ENCODE assay signal across 13 cellular contexts in the genomic region with DNA sequence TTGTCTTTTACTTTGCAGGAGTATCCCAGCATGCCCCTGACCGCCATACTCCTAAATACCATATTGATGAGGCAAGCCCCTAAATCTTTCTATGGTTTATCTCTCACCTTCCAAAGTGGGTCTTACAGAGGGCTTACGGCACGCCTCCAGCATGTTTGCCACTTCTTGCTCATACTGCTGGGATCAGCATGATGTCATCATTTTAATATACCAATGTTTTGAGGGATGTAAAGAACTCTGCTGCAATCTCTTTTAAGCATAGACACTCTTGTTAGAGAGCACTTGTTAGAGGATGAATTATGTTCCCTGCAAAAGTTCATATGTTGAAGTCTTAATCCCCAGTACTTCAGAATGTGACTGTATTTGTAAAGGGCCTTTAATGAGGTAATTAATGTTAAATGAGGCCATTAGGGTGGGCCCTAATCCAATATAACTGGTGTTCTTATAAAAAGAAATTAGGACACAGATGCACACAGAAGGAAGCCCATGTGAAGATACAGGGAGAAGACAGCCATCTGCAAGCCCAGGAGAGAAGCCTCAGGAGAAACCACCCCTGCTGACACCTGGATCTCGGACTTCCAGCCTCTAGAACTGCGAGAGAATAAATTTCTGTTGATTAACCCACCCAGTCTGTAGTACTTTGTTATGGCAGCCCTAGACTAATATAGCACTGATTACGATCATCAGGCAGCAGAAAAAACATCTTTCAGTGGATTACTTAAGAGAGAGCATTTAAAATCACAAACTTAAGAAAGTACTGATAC. TPM values are rescaled to one million over a fixed set of nuclear protein-coding genes. Genes with fewer than 3 reads are reported as not detected.
DNase-seq lines count a peak whose midpoint lies in the region; ATAC-seq and TF ChIP-seq lines count a peak whose summit lies in the region.
"Had no signal": no experiment of that assay in that cellular context is flagged by ENCODE, and none has a peak within 500 bp of the region (broad histone marks: within the 10 kb centered on the region; RNA-seq: fewer than 3 reads in every experiment).

No MANE protein-coding gene starts in this region.

- H3K27me3 Mint-ChIP-seq in osteocyte (ENCODE audit: unreplicated experiment) (peaks cover 11% of the 10 kb centered on the region), T-cell (peaks cover 4 to 13% of the 10 kb centered on the region in 2 donors)

- no peak overlapping the region for H3K27ac ChIP-seq in HEK293 (ENCODE audit: extremely low read depth, low read depth, low read length)

- H3K4me3 ChIP-seq in HEK293 (ENCODE audit: low read depth, low read length) = no peak overlapping the region
- H3K4me3 ChIP-seq: HAP-1 had no signal

- peaks cover 13% of the 10 kb centered on the region for H3K4me1 Mint-ChIP-seq in osteocyte (ENCODE audit: unreplicated experiment)
- peaks cover 0 to 4% (median 0%) of the 10 kb centered on the region in 3 donors for H3K4me1 Mint-ChIP-seq in T-cell
- H3K4me1 Mint-ChIP-seq: CD4-positive, alpha-beta memory T cell had no signal

- H3K4me3 Mint-ChIP-seq in osteocyte (ENCODE audit: unreplicated experiment) (no peak overlapping the region), T-cell (no peak overlapping the region)
- H3K4me3 Mint-ChIP-seq: CD4-positive, alpha-beta memory T cell had no signal

- CTCF ChIA-PET in HEK293 (lab: Yijun Ruan, JAX) (interaction anchor here (1.3 kb wide), 1 partner anchor 16 kb away, joined by 5 read pairs; a partner anchor contains a TSS), T-cell (lab: Charles Lee) (no interaction called here)

- no peak for ATAC-seq in T-cell (replicated peaks in 1 of 4)

- H3K27ac Mint-ChIP-seq in osteocyte (ENCODE audit: unreplicated experiment) (no peak overlapping the region), T-cell (no peak overlapping the region)

- POLR2A ChIA-PET in HEK293 (lab: Yijun Ruan, JAX) = no interaction called here
- POLR2A ChIA-PET in T-cell (lab: Charles Lee) = no interaction called here

- no peaks in the 10 kb centered on the region for H3K9me3 Mint-ChIP-seq in osteocyte (ENCODE audit: unreplicated experiment)
- no peaks in the 10 kb centered on the region for H3K9me3 Mint-ChIP-seq in T-cell
- H3K9me3 Mint-ChIP-seq: CD4-positive, alpha-beta memory T cell had no signal

- no peaks in the 10 kb centered on the region for H3K9me3 ChIP-seq in HEK293 (ENCODE audit: control insufficient read depth, insufficient read depth, low read depth, low read length)
- H3K9me3 ChIP-seq: Caco-2, HAP-1 had no signal

- TF ChIP-seq CTCF in HEK293 (tag by site-specific recombination; IDR thresholded peaks at IDR 0.05) (no peak), osteocyte (IDR thresholded peaks at IDR 0.05) (no peak)

- H3K4me1 ChIP-seq in HEK293 (ENCODE audit: control insufficient read depth, insufficient read depth, low read length) = peaks cover 18% of the 10 kb centered on the region
- H3K4me1 ChIP-seq: Caco-2 had no signal

- H3K36me3 Mint-ChIP-seq in osteocyte (ENCODE audit: unreplicated experiment) (no peaks in the 10 kb centered on the region), T-cell (no peaks in the 10 kb centered on the region)
- H3K36me3 Mint-ChIP-seq: CD4-positive, alpha-beta memory T cell had no signal

- DNase-seq in NCI-H524 (lab: John Stamatoyannopoulos, UW) (peak; percentile 83 to 96), NCI-H82 treated with DMSO at 0.1 percent for 48 hours (lab: John Stamatoyannopoulos, UW; ENCODE audit: unreplicated experiment) (peak; percentile 98), osteocyte (ENCODE audit: extremely low spot score, unreplicated experiment) (no peak), epidermal melanocyte (ENCODE audit: insufficient read length, low spot score) (no peak), T-cell (no peak)
- DNase-seq: C1 segment of cervical spinal cord; Caco-2; CD4-positive, alpha-beta memory T cell; DMS153; DND-41; GOT3 had no signal

- H3K36me3 ChIP-seq in HEK293 (ENCODE audit: control insufficient read depth in 2 of 2, insufficient read depth in 1 of 2, low read length in 2 of 2) = no peaks in the 10 kb centered on the region
- H3K36me3 ChIP-seq: HAP-1 had no signal

TF ChIP-seq in HEK293, 187 proteins besides CTCF, POLR2A, EP300 and RAD21:
- no peak for TF ChIP-seq ZNF140 (tag by site-specific recombination; IDR thresholded peaks at IDR 0.05)
- peak; percentile 35; the same call in 1 of the 2 replicates for TF ChIP-seq ZNF629 (tag by site-specific recombination; IDR thresholded peaks at IDR 0.05)
- no peak for TF ChIP-seq ZNF768 (tag by site-specific recombination; IDR thresholded peaks at IDR 0.05)
- no peak for TF ChIP-seq ZNF223 (tag by site-specific recombination; IDR thresholded peaks at IDR 0.05)
- TF ChIP-seq, protein P1, sequence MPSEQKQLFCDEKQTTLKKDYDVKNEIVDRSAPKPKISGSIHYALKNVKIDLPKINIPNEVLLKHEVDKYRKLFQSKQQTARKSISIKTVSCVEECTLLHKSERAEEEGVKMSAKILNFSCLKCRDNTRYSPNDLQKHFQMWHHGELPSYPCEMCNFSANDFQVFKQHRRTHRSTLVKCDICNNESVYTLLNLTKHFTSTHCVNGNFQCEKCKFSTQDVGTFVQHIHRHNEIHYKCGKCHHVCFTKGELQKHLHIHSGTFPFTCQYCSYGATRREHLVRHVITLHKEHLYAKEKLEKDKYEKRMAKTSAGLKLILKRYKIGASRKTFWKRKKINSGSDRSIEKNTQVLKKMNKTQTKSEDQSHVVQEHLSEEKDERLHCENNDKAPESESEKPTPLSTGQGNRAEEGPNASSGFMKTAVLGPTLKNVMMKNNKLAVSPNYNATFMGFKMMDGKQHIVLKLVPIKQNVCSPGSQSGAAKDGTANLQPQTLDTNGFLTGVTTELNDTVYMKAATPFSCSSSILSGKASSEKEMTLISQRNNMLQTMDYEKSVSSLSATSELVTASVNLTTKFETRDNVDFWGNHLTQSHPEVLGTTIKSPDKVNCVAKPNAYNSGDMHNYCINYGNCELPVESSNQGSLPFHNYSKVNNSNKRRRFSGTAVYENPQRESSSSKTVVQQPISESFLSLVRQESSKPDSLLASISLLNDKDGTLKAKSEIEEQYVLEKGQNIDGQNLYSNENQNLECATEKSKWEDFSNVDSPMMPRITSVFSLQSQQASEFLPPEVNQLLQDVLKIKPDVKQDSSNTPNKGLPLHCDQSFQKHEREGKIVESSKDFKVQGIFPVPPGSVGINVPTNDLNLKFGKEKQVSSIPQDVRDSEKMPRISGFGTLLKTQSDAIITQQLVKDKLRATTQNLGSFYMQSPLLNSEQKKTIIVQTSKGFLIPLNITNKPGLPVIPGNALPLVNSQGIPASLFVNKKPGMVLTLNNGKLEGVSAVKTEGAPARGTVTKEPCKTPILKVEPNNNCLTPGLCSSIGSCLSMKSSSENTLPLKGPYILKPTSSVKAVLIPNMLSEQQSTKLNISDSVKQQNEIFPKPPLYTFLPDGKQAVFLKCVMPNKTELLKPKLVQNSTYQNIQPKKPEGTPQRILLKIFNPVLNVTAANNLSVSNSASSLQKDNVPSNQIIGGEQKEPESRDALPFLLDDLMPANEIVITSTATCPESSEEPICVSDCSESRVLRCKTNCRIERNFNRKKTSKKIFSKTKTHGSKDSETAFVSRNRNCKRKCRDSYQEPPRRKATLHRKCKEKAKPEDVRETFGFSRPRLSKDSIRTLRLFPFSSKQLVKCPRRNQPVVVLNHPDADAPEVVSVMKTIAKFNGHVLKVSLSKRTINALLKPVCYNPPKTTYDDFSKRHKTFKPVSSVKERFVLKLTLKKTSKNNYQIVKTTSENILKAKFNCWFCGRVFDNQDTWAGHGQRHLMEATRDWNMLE (tag by site-specific recombination; conservative IDR thresholded peaks at IDR 0.05; ENCODE audit: low read depth) = 0 out of 2 replicates have a peak, but pooled peaks have one; percentile 18
- TF ChIP-seq ZNF138 (tag by site-specific recombination; IDR thresholded peaks at IDR 0.05; ENCODE audit: borderline replicate concordance) = no peak
- TF ChIP-seq, protein P2, sequence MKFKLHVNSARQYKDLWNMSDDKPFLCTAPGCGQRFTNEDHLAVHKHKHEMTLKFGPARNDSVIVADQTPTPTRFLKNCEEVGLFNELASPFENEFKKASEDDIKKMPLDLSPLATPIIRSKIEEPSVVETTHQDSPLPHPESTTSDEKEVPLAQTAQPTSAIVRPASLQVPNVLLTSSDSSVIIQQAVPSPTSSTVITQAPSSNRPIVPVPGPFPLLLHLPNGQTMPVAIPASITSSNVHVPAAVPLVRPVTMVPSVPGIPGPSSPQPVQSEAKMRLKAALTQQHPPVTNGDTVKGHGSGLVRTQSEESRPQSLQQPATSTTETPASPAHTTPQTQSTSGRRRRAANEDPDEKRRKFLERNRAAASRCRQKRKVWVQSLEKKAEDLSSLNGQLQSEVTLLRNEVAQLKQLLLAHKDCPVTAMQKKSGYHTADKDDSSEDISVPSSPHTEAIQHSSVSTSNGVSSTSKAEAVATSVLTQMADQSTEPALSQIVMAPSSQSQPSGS (tag by site-specific recombination; IDR thresholded peaks at IDR 0.05; ENCODE audit: low read depth) = peak; percentile 91
- TF ChIP-seq GLI4 (tag by site-specific recombination; IDR thresholded peaks at IDR 0.05) = no peak
- TF ChIP-seq TCF7L2 (IDR thresholded peaks at IDR 0.05; ENCODE audit: borderline replicate concordance, low read depth, low read length) = no peak
- TF ChIP-seq ZNF548 (tag by site-specific recombination; IDR thresholded peaks at IDR 0.05) = peak; percentile 97
- TF ChIP-seq ZNF184 (tag by site-specific recombination; IDR thresholded peaks at IDR 0.05) = peak; percentile 35; the same call in 1 of the 2 replicates

RNA-seq across cellular contexts. Expression of a gene that starts 16.4 kb away (rescaled TPM):
- total RNA-seq in osteocyte (20.1 and 20.2 TPM in 2 replicates), T-cell (10 to 100 TPM; 15.8 to 18.9 (median 18.2) TPM)

RNA-seq across cellular contexts. Expression of a gene that starts 51.1 kb away (rescaled TPM):
- total RNA-seq in osteocyte = 18.3 and 18.4 TPM in 2 replicates
- total RNA-seq in T-cell = 10 to 100 TPM; 18.8 to 28.9 (median 21.9) TPM

RNA-seq across cellular contexts. Expression of a gene that starts 51.2 kb away (rescaled TPM):
- 11.1 and 11.5 TPM in 2 replicates for total RNA-seq in osteocyte
- total RNA-seq in T-cell = 10 to 100 TPM in 3 of 5 donors, 1 to 10 TPM in 2; 8.5 to 13.7 (median 12.7) TPM

Comparison
In these comparisons a context has a peak if more than half of its experiments do, and no peak if none do; other contexts are left out.
1. DNase-seq: peak in NCI-H524 (2 of 2) and NCI-H82 treated with DMSO at 0.1 percent for 48 hours (single experiment); none in osteocyte (single experiment), epidermal melanocyte (single experiment) and T-cell (0 of 34).